20 cellular contexts compared by ENCODE assay signal in genomic region chr6:156359912-156360311, GRCh38.
DNase-seq lines count a peak whose midpoint lies in the region; ATAC-seq, FAIRE-seq and TF ChIP-seq lines count a peak whose summit lies in the region.
"Had no signal": no experiment of that assay in that cellular context is flagged by ENCODE, and none has a peak within 500 bp of the region (broad histone marks: within the 10 kb centered on the region; RNA-seq: fewer than 3 reads in every experiment).

No MANE protein-coding gene starts in this region.

- H3K4me1 ChIP-seq in SK-N-SH (ENCODE audit: control insufficient read depth in 1 of 2, insufficient read depth in 2 of 2, low read depth in 1 of 2, low read length in 1 of 2) (no peaks in the 10 kb centered on the region), K562 (replicated peaks in 1 of 2; ENCODE audit: control insufficient read depth in 2 of 2, insufficient read depth in 2 of 2, low read length in 2 of 2) (no peaks in the 10 kb centered on the region), smooth muscle cell (ENCODE audit: low read depth) (no peaks in the 10 kb centered on the region), kidney (ENCODE audit: control insufficient read depth in 1 of 2, insufficient read depth in 1 of 2, low read depth in 1 of 2, low read length in 2 of 2) (no peaks in the 10 kb centered on the region)

- H3K36me3 Mint-ChIP-seq in activated T-helper 17 cell treated with anti-CD3 and anti-CD28 coated beads, Interleukin-2, amount 50 U/mL, for 72 hours (ENCODE audit: low read depth), result peaks cover 31% of the 10 kb centered on the region
- H3K36me3 Mint-ChIP-seq: mesothelial cell of epicardium had no signal

- peaks cover 7% of the 10 kb centered on the region for H3K9me3 Mint-ChIP-seq in activated T-helper 17 cell treated with anti-CD3 and anti-CD28 coated beads, Interleukin-2, amount 50 U/mL, for 72 hours

- no peak overlapping the region for H3K27ac Mint-ChIP-seq in activated T-helper 17 cell treated with anti-CD3 and anti-CD28 coated beads, Interleukin-2, amount 50 U/mL, for 72 hours
- H3K27ac Mint-ChIP-seq: activated naive CD4-positive, alpha-beta T cell treated with anti-CD3 and anti-CD28 coated beads, Interleukin-2, amount 50 U/mL, for 72 hours; mesothelial cell of epicardium had no signal

- H3K79me2 ChIP-seq in SK-N-SH (ENCODE audit: insufficient read depth), result no peaks in the 10 kb centered on the region
- no peaks in the 10 kb centered on the region for H3K79me2 ChIP-seq in K562 (ENCODE audit: control insufficient read depth, insufficient read depth, low read length)
- H3K79me2 ChIP-seq in smooth muscle cell (ENCODE audit: low read depth), result no peaks in the 10 kb centered on the region

- H3K4me3 ChIP-seq in SK-N-SH (ENCODE audit: low read depth in 2 of 2, low read length in 1 of 2) (peak overlapping the region in 1 of 2 experiments; percentile 29; a peak in 1 of 4 replicates), K562 (no peak overlapping the region), smooth muscle cell (no peak overlapping the region), kidney (ENCODE audit: low read length in 2 of 2) (no peak overlapping the region)
- H3K4me3 ChIP-seq: cardiac muscle cell had no signal

- intact Hi-C loops in K562 (cut with micrococcal nuclease), result loop anchor here (5.0 kb wide), 1 partner anchor 1033 kb away; no protein-coding TSS in a partner anchor
- intact Hi-C loops in kidney (cut with DNase I), result no loop called here

- POLR2A ChIA-PET in SK-N-SH (lab: Yijun Ruan, JAX) (no interaction called here), K562 (lab: Yijun Ruan, JAX) (interaction anchor here (1.8 kb wide), 1 partner anchor 994 kb away, joined by 4 read pairs; no protein-coding TSS in a partner anchor)

- TF ChIP-seq CTCF in SK-N-SH (IDR thresholded peaks at IDR 0.05) (peak; percentile 18; the same call in 1 of the 2 replicates), K562 (IDR thresholded peaks at IDR 0.05 in 2 of 3, conservative IDR thresholded peaks at IDR 0.05 in 1 of 3; ENCODE audit: insufficient read depth in 2 of 3, low read depth in 1 of 3, low read length in 3 of 3) (peak; percentile 52 to 64 (median 56)), smooth muscle cell (IDR thresholded peaks at IDR 0.05; ENCODE audit: borderline replicate concordance, insufficient read depth, poor library complexity, severe bottlenecking) (peak; percentile 10), kidney (IDR thresholded peaks at IDR 0.05; ENCODE audit: borderline replicate concordance, extremely low read depth, insufficient read depth) (no peak)

- CTCF ChIA-PET in SK-N-SH (lab: Yijun Ruan, JAX), result no interaction called here
- CTCF ChIA-PET in K562 (lab: Yijun Ruan, JAX; ENCODE audit: low intra/inter-chr PET ratio), result no interaction called here

- H3K27ac ChIP-seq in SK-N-SH (ENCODE audit: low read depth in 2 of 2, low read length in 1 of 2) (no peak overlapping the region), K562 (ENCODE audit: extremely low read depth, low read depth, low read length) (no peak overlapping the region), smooth muscle cell (ENCODE audit: low read depth) (no peak overlapping the region), kidney (ENCODE audit: low read depth in 2 of 2, low read length in 2 of 2) (no peak overlapping the region)
- H3K27ac ChIP-seq: cardiac muscle cell, RWPE1 had no signal

- no TSS peak for BruUV-seq in K562 (replicated peaks; lab: Mats Ljungman, UMichigan)

- no peak for TF ChIP-seq POLR2A in K562 (conservative IDR thresholded peaks at IDR 0.05)

- TF ChIP-seq RAD21 in SK-N-SH (IDR thresholded peaks at IDR 0.05; ENCODE audit: low read length) (no peak), K562 (CRISPR knock-in tag; conservative IDR thresholded peaks at IDR 0.05 in 1 of 2, IDR thresholded peaks at IDR 0.05 in 1 of 2) (peak in 1 of 2 experiments; percentile 55; a peak in 2 of 4 replicates)

- H3K9me2 ChIP-seq in SK-N-SH, result no peaks in the 10 kb centered on the region

- no peaks in the 10 kb centered on the region for H3K4me1 Mint-ChIP-seq in activated T-helper 17 cell treated with anti-CD3 and anti-CD28 coated beads, Interleukin-2, amount 50 U/mL, for 72 hours
- H3K4me1 Mint-ChIP-seq: mesothelial cell of epicardium had no signal

- H3F3A ChIP-seq in SK-N-SH (replicated peaks; ENCODE audit: insufficient read depth) (no peaks in the 10 kb centered on the region), smooth muscle cell (ENCODE audit: low read depth) (no peaks in the 10 kb centered on the region)

- H3K9ac ChIP-seq in SK-N-SH (no peak overlapping the region), K562 (ENCODE audit: insufficient read depth in 1 of 2, low read depth in 2 of 2, low read length in 2 of 2) (no peak overlapping the region), smooth muscle cell (ENCODE audit: low read depth) (no peak overlapping the region), kidney (ENCODE audit: low read length in 2 of 2) (no peak overlapping the region)

- H3K9me3 ChIP-seq in SK-N-SH, result no peaks in the 10 kb centered on the region
- H3K9me3 ChIP-seq in K562 (replicated peaks; ENCODE audit: control insufficient read depth, insufficient read depth, low read depth, low read length), result no peaks in the 10 kb centered on the region
- no peaks in the 10 kb centered on the region for H3K9me3 ChIP-seq in smooth muscle cell (replicated peaks; ENCODE audit: low read depth)
- H3K9me3 ChIP-seq in kidney (ENCODE audit: control insufficient read depth in 1 of 2, low read length in 2 of 2), result no peaks in the 10 kb centered on the region

- ATAC-seq in SK-N-SH treated with all-trans-retinoic acid at 6 μM for 48 hours, result no peak
- ATAC-seq in K562, result peak; percentile 96
- ATAC-seq in activated T-helper 17 cell treated with anti-CD3 and anti-CD28 coated beads, Interleukin-2, amount 50 U/mL, for 72 hours (replicated peaks), result no peak
- ATAC-seq: activated naive CD4-positive, alpha-beta T cell treated with anti-CD3 and anti-CD28 coated beads, Interleukin-2, amount 50 U/mL, for 72 hours; sciatic nerve had no signal

- no peaks in the 10 kb centered on the region for H3K36me3 ChIP-seq in SK-N-SH (replicated peaks in 1 of 2; ENCODE audit: control insufficient read depth in 1 of 2, insufficient read depth in 2 of 2, low read length in 1 of 2)
- H3K36me3 ChIP-seq in K562 (ENCODE audit: control insufficient read depth, insufficient read depth, low read length), result no peaks in the 10 kb centered on the region
- H3K36me3 ChIP-seq in smooth muscle cell (ENCODE audit: low read depth), result no peaks in the 10 kb centered on the region
- no peaks in the 10 kb centered on the region for H3K36me3 ChIP-seq in kidney (ENCODE audit: control insufficient read depth in 1 of 2, insufficient read depth in 2 of 2, low read length in 2 of 2)
- H3K36me3 ChIP-seq: cardiac muscle cell had no signal

- FAIRE-seq in K562 (lab: Jason Lieb, UNC) (no peak), kidney (lab: Jason Lieb, UNC) (no peak)
- FAIRE-seq: D721Med had no signal

- no peaks in the 10 kb centered on the region for H3K27me3 ChIP-seq in SK-N-SH (ENCODE audit: insufficient read depth)
- H3K27me3 ChIP-seq in K562 (ENCODE audit: control insufficient read depth in 2 of 2, insufficient read depth in 2 of 2, low read length in 2 of 2), result no peaks in the 10 kb centered on the region
- no peaks in the 10 kb centered on the region for H3K27me3 ChIP-seq in smooth muscle cell (ENCODE audit: low read depth)
- H3K27me3 ChIP-seq: cardiac muscle cell had no signal

- 86% methylated on average over 12 of the region's 12 CpGs for WGBS in SK-N-SH (ENCODE audit: low lambda C conversion rate)
- 19% methylated on average over 12 of the region's 12 CpGs for WGBS in K562 (ENCODE audit: insufficient coverage, low coverage, missing lambda C conversion rate)
- WGBS in smooth muscle cell (ENCODE audit: low lambda C conversion rate), result 82% methylated on average over 12 of the region's 12 CpGs

- no peak overlapping the region for H3K4me2 ChIP-seq in SK-N-SH
- no peak overlapping the region for H3K4me2 ChIP-seq in K562 (ENCODE audit: insufficient read depth, low read length)
- H3K4me2 ChIP-seq in smooth muscle cell, result no peak overlapping the region

- DNase-seq in SK-N-SH, result no peak
- DNase-seq in HuH-7 (ENCODE audit: low spot score), result peak; percentile 40
- peak; percentile 40 to 55 (median 53) for DNase-seq in K562 (ENCODE audit: extremely low read depth in 1 of 4, low spot score in 3 of 4)
- DNase-seq in smooth muscle cell (lab: John Stamatoyannopoulos, UW; ENCODE audit: unreplicated experiment), result no peak
- DNase-seq in NCI-H1092 (lab: John Stamatoyannopoulos, UW), result no peak
- DNase-seq in kidney, result no peak
- DNase-seq: ACHN; activated CD4-positive, alpha-beta T cell treated with anti-CD3 and anti-CD28 coated beads for 4 hours; Karpas-422; kidney glomerular epithelial cell; NCI-H187; stimulated activated CD4-positive, alpha-beta T cell treated with anti-CD3 and anti-CD28 coated beads, Interleukin-2, amount 100 ng/mL, for 48 hours had no signal

- TF ChIP-seq EP300 in SK-N-SH (IDR thresholded peaks at IDR 0.05; ENCODE audit: borderline replicate concordance in 1 of 2, low read depth in 1 of 2, low read length in 1 of 2) (no peak), K562 (IDR thresholded peaks at IDR 0.05; ENCODE audit: low read length) (no peak)

- no peak overlapping the region for H3K4me3 Mint-ChIP-seq in activated T-helper 17 cell treated with anti-CD3 and anti-CD28 coated beads, Interleukin-2, amount 50 U/mL, for 72 hours
- H3K4me3 Mint-ChIP-seq: mesothelial cell of epicardium had no signal

- no peaks in the 10 kb centered on the region for H3K9me1 ChIP-seq in K562 (ENCODE audit: control insufficient read depth, insufficient read depth, low read length)

- H4K20me1 ChIP-seq in SK-N-SH (ENCODE audit: insufficient read depth) (no peaks in the 10 kb centered on the region), K562 (replicated peaks; ENCODE audit: control insufficient read depth, insufficient read depth, low read length) (no peaks in the 10 kb centered on the region), smooth muscle cell (ENCODE audit: low read depth) (no peaks in the 10 kb centered on the region)

- in situ Hi-C loops in K562 (cut with MboI), result no loop called here

- no peak overlapping the region for H2AFZ ChIP-seq in SK-N-SH (ENCODE audit: low read depth)
- no peak overlapping the region for H2AFZ ChIP-seq in K562 (ENCODE audit: low read depth, low read length)
- no peak overlapping the region for H2AFZ ChIP-seq in smooth muscle cell (ENCODE audit: low read depth)

- no peaks in the 10 kb centered on the region for H3K27me3 Mint-ChIP-seq in activated T-helper 17 cell treated with anti-CD3 and anti-CD28 coated beads, Interleukin-2, amount 50 U/mL, for 72 hours

TF ChIP-seq in SK-N-SH, 30 proteins besides CTCF, POLR2A, EP300 and RAD21 (continues in another document):
- TF ChIP-seq TEAD4 (IDR thresholded peaks at IDR 0.05; ENCODE audit: borderline replicate concordance, insufficient read depth) (no peak), RFX5 (IDR thresholded peaks at IDR 0.05; ENCODE audit: low read length) (no peak)

TF ChIP-seq in SK-N-SH treated with all-trans-retinoic acid at 6 μM for 48 hours, 23 proteins besides CTCF, POLR2A, EP300 and RAD21 (continues in another document):
- TF ChIP-seq GLIS3 (CRISPR knock-in tag; IDR thresholded peaks at IDR 0.05), result no peak

Comparison
In these comparisons a context has a peak if more than half of its experiments do, and no peak if none do; other contexts are left out.
1. DNase-seq: peak in HuH-7 (single experiment) and K562 (4 of 4); none in SK-N-SH (single experiment), smooth muscle cell (single experiment), NCI-H1092 (single experiment) and kidney (single experiment).
2. Of the 27 proteins assayed by ChIP-seq in both K562 and SK-N-SH: peak only in K562: none; only in SK-N-SH: none; in both: CTCF; in neither: 25; mixed calls (peak in some experiments, not most) for 1.